ENCODE assay signal across 20 cellular contexts in the genomic region with DNA sequence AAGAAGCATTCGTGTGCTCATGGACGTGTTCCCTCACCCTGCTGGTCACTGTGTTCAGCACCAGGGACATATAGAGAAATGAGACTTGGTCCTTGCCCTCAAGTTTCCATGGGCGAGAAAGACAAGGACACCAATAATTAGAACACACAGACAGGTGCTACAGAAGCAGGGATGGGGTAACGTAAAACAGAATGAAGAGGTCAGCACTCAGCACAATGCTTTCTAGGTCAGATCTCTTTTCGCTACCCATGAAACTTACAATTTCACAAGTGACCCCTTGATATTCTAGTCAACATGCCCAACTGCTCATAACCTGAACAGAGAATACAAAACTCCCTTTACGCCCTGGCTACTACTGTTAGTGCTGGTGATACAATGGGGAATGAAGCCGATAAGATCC. TPM values are rescaled to one million over a fixed set of nuclear protein-coding genes. Genes with fewer than 3 reads are reported as not detected.
DNase-seq lines count a peak whose midpoint lies in the region; ATAC-seq and TF ChIP-seq lines count a peak whose summit lies in the region.
"Had no signal": no experiment of that assay in that cellular context is flagged by ENCODE, and none has a peak within 500 bp of the region (broad histone marks: within the 10 kb centered on the region; RNA-seq: fewer than 3 reads in every experiment).

No MANE protein-coding gene starts in this region.

- H3K4me3 ChIP-seq in SK-N-SH (ENCODE audit: low read depth in 2 of 2, low read length in 1 of 2) = no peak overlapping the region
- no peak overlapping the region for H3K4me3 ChIP-seq in IMR-90 (ENCODE audit: insufficient read depth, low read depth, low read length)
- no peak overlapping the region for H3K4me3 ChIP-seq in psoas muscle
- no peak overlapping the region for H3K4me3 ChIP-seq in colonic mucosa
- H3K4me3 ChIP-seq: BLaER1 had no signal

- no peak for TF ChIP-seq EP300 in SK-N-SH (IDR thresholded peaks at IDR 0.05; ENCODE audit: borderline replicate concordance in 1 of 2, low read depth in 1 of 2, low read length in 1 of 2)

- 94% methylated on average over 7 of the region's 7 CpGs for WGBS in SK-N-SH (ENCODE audit: low lambda C conversion rate)
- WGBS in IMR-90 (ENCODE audit: extremely low coverage in 2 of 2, insufficient read length in 1 of 2), 2 experiments = no CpG with 5 or more reads among the region's 7 CpGs
- whole genome bisulfite sequencing in psoas muscle, 3 donors = 91 to 94% (median 93%) methylated on average over 7 of the region's 7 CpGs

- POLR2A ChIA-PET in SK-N-SH (lab: Yijun Ruan, JAX) = no interaction called here
- POLR2A ChIA-PET in IMR-90 (lab: Charles Lee; ENCODE audit: unreplicated experiment) = no interaction called here

- H3K27ac Mint-ChIP-seq in mesothelial cell of epicardium = peak overlapping the region; percentile 58
- H3K27ac Mint-ChIP-seq in stimulated activated memory B cell treated with anti-CD40 and anti-IgM and Interleukin-4, amounts not matched to agents 10 μg/mL and 1 μg/mL and 100 μg/mL, for 72 hours = peak overlapping the region; percentile 58
- H3K27ac Mint-ChIP-seq: B cell; CD4-positive, CD25-positive, alpha-beta regulatory T cell; CD8-positive, alpha-beta T cell had no signal

- H2BK15ac ChIP-seq in IMR-90 (ENCODE audit: low read depth, low read length) = peak overlapping the region; percentile 36; the same call in 1 of the 3 replicates

- BruUV-seq in IMR-90 (replicated peaks; lab: Mats Ljungman, UMichigan) = no TSS peak

- no peaks in the 10 kb centered on the region for H3K9me2 ChIP-seq in SK-N-SH

- H2AK5ac ChIP-seq in IMR-90 (ENCODE audit: low read depth, low read length) = peak overlapping the region; percentile 24; the same call in 1 of the 2 replicates

- H3F3A ChIP-seq in SK-N-SH (replicated peaks; ENCODE audit: insufficient read depth) = peaks cover 20% of the 10 kb centered on the region

- no peak overlapping the region for H3K23ac ChIP-seq in IMR-90 (ENCODE audit: low read depth, low read length)

- H3K18ac ChIP-seq in IMR-90 (ENCODE audit: low read depth, low read length) = no peak overlapping the region; the same call in 1 of the 2 replicates

- H3K9me3 ChIP-seq in SK-N-SH = no peaks in the 10 kb centered on the region
- no peaks in the 10 kb centered on the region for H3K9me3 ChIP-seq in IMR-90 (ENCODE audit: control insufficient read depth, insufficient read depth, low read length)
- no peaks in the 10 kb centered on the region for H3K9me3 ChIP-seq in psoas muscle
- H3K9me3 ChIP-seq in colonic mucosa = no peaks in the 10 kb centered on the region
- H3K9me3 ChIP-seq: BLaER1, Caco-2 had no signal

- no peaks in the 10 kb centered on the region for H3K36me3 Mint-ChIP-seq in mesothelial cell of epicardium
- no peaks in the 10 kb centered on the region for H3K36me3 Mint-ChIP-seq in stimulated activated memory B cell treated with anti-CD40 and anti-IgM and Interleukin-4, amounts not matched to agents 10 μg/mL and 1 μg/mL and 100 μg/mL, for 72 hours
- H3K36me3 Mint-ChIP-seq: CD4-positive, CD25-positive, alpha-beta regulatory T cell; CD8-positive, alpha-beta T cell had no signal

- no peak overlapping the region; the same call in 1 of the 2 replicates for H2BK120ac ChIP-seq in IMR-90 (ENCODE audit: low read depth, low read length)

- H3K4me1 ChIP-seq in SK-N-SH (ENCODE audit: control insufficient read depth in 1 of 2, insufficient read depth in 2 of 2, low read depth in 1 of 2, low read length in 1 of 2) = peaks cover 9 to 22% of the 10 kb centered on the region in 2 experiments
- peaks cover 4% of the 10 kb centered on the region for H3K4me1 ChIP-seq in IMR-90 (ENCODE audit: control insufficient read depth, insufficient read depth, low read length)
- peaks cover 8% of the 10 kb centered on the region for H3K4me1 ChIP-seq in psoas muscle
- no peaks in the 10 kb centered on the region for H3K4me1 ChIP-seq in colonic mucosa

- H2AFZ ChIP-seq in SK-N-SH (ENCODE audit: low read depth) (peak overlapping the region; percentile 90; the same call in 1 of the 2 replicates), IMR-90 (replicated peaks; ENCODE audit: low read length, poor library complexity) (peak overlapping the region; percentile 8)

- H2AK9ac ChIP-seq in IMR-90 (replicated peaks; ENCODE audit: low read depth, low read length, poor library complexity) = no peak overlapping the region

- H3K79me1 ChIP-seq in IMR-90 (ENCODE audit: low read depth in 1 of 2, low read length in 2 of 2) = no peaks in the 10 kb centered on the region

- DNase-seq in SK-N-SH (no peak), IMR-90 (no peak), mesothelial cell of epicardium (ENCODE audit: low spot score in 2 of 2, unreplicated experiment in 2 of 2) (no peak), dedifferentiated amniotic fluid mesenchymal stem cell (ENCODE audit: extremely low spot score) (no peak), psoas muscle (no peak), colonic mucosa (no peak)
- DNase-seq: Caco-2; CD4-positive, CD25-positive, alpha-beta regulatory T cell; CD8-positive, alpha-beta T cell; DMS 273 treated with DMSO at 0.1 percent for 48 hours; DMS79 treated with DMSO at 0.1 percent for 48 hours; GOT3; H7; HCEC 1CT had no signal

- no peaks in the 10 kb centered on the region for H3K79me2 ChIP-seq in SK-N-SH (ENCODE audit: insufficient read depth)

- intact Hi-C loops in IMR-90 (cut with micrococcal nuclease) = no loop called here
- intact Hi-C loops in psoas muscle (cut with DNase I) = no loop called here
- intact Hi-C loops in colonic mucosa (cut with DNase I) = no loop called here

- TF ChIP-seq POLR2A in IMR-90 (IDR thresholded peaks at IDR 0.05; ENCODE audit: low read depth, low read length) = no peak

- no peak for TF ChIP-seq RAD21 in SK-N-SH (IDR thresholded peaks at IDR 0.05; ENCODE audit: low read length)
- no peak for TF ChIP-seq RAD21 in IMR-90 (IDR thresholded peaks at IDR 0.05; ENCODE audit: low read length)

- H3K27me3 ChIP-seq in SK-N-SH (ENCODE audit: insufficient read depth) = no peaks in the 10 kb centered on the region
- H3K27me3 ChIP-seq in IMR-90 (ENCODE audit: control insufficient read depth, insufficient read depth, low read length) = no peaks in the 10 kb centered on the region
- H3K27me3 ChIP-seq in psoas muscle (ENCODE audit: insufficient read depth in 3 of 3, low read length in 2 of 3) = no peaks in the 10 kb centered on the region
- H3K27me3 ChIP-seq in colonic mucosa = no peaks in the 10 kb centered on the region
- H3K27me3 ChIP-seq: BLaER1 had no signal

- H4K5ac ChIP-seq in IMR-90 (ENCODE audit: low read depth, low read length) = no peak overlapping the region

- no peak overlapping the region for H3K4me3 Mint-ChIP-seq in mesothelial cell of epicardium
- H3K4me3 Mint-ChIP-seq in stimulated activated memory B cell treated with anti-CD40 and anti-IgM and Interleukin-4, amounts not matched to agents 10 μg/mL and 1 μg/mL and 100 μg/mL, for 72 hours = no peak overlapping the region
- H3K4me3 Mint-ChIP-seq: B cell; CD4-positive, CD25-positive, alpha-beta regulatory T cell; CD8-positive, alpha-beta T cell had no signal

- no peak overlapping the region for H3K14ac ChIP-seq in IMR-90 (replicated peaks; ENCODE audit: low read depth, low read length)

- ATAC-seq in SK-N-SH treated with all-trans-retinoic acid at 6 μM for 48 hours (no peak), IMR-90 (ENCODE audit: low read depth) (no peak), psoas muscle (no peak)
- ATAC-seq in stimulated activated memory B cell treated with anti-CD40 and anti-IgM and Interleukin-4, amounts not matched to agents 10 μg/mL and 1 μg/mL and 100 μg/mL, for 72 hours = no peak
- ATAC-seq: CD8-positive, alpha-beta T cell had no signal

- H3K4ac ChIP-seq in IMR-90 (ENCODE audit: low read depth, low read length) = no peak overlapping the region; the same call in 1 of the 2 replicates

- no peaks in the 10 kb centered on the region for H3K36me3 ChIP-seq in SK-N-SH (replicated peaks in 1 of 2; ENCODE audit: control insufficient read depth in 1 of 2, insufficient read depth in 2 of 2, low read length in 1 of 2)
- H3K36me3 ChIP-seq in IMR-90 (ENCODE audit: control insufficient read depth, insufficient read depth, low read length) = no peaks in the 10 kb centered on the region
- H3K36me3 ChIP-seq in psoas muscle (ENCODE audit: insufficient read depth in 1 of 2, low read depth in 1 of 2) = no peaks in the 10 kb centered on the region
- no peaks in the 10 kb centered on the region for H3K36me3 ChIP-seq in colonic mucosa
- H3K36me3 ChIP-seq: BLaER1 had no signal

- H3K4me1 Mint-ChIP-seq in mesothelial cell of epicardium = peaks cover 44% of the 10 kb centered on the region
- peaks cover 14% of the 10 kb centered on the region for H3K4me1 Mint-ChIP-seq in stimulated activated memory B cell treated with anti-CD40 and anti-IgM and Interleukin-4, amounts not matched to agents 10 μg/mL and 1 μg/mL and 100 μg/mL, for 72 hours
- H3K4me1 Mint-ChIP-seq: CD4-positive, CD25-positive, alpha-beta regulatory T cell had no signal

- 0 out of 4 replicates have a peak overlapping the region, but pooled peaks of 1 of the 2 experiments have one; percentile 53 for H3K27ac ChIP-seq in SK-N-SH (ENCODE audit: low read depth in 2 of 2, low read length in 1 of 2)
- no peak overlapping the region for H3K27ac ChIP-seq in IMR-90 (ENCODE audit: insufficient read depth, low read length)
- H3K27ac ChIP-seq in psoas muscle = no peak overlapping the region
- no peak overlapping the region for H3K27ac ChIP-seq in colonic mucosa
- H3K27ac ChIP-seq: 22Rv1, BLaER1, C4-2B had no signal

- dilution Hi-C loops in IMR-90 (cut with HindIII; ENCODE audit: low sequenced_read_pairs, unreplicated experiment) = no loop called here

- no peaks in the 10 kb centered on the region for H4K20me1 ChIP-seq in SK-N-SH (ENCODE audit: insufficient read depth)
- no peaks in the 10 kb centered on the region for H4K20me1 ChIP-seq in IMR-90 (ENCODE audit: insufficient read depth, low read length)
- H4K20me1 ChIP-seq: BLaER1 had no signal

- no peak overlapping the region for H4K91ac ChIP-seq in IMR-90 (ENCODE audit: insufficient read depth, low read depth, low read length)

- H3K56ac ChIP-seq in IMR-90 (ENCODE audit: extremely low read depth, insufficient read depth, low read length) = no peak overlapping the region

- H3K9me1 ChIP-seq in IMR-90 (ENCODE audit: insufficient read depth, low read length) = no peaks in the 10 kb centered on the region

- no peak overlapping the region for H2BK20ac ChIP-seq in IMR-90 (ENCODE audit: low read depth, low read length)

- in situ Hi-C loops in IMR-90 (cut with MboI; ENCODE audit: low sequenced_read_pairs) = no loop called here

- no peaks in the 10 kb centered on the region for H3K9me3 Mint-ChIP-seq in mesothelial cell of epicardium
- no peaks in the 10 kb centered on the region for H3K9me3 Mint-ChIP-seq in stimulated activated memory B cell treated with anti-CD40 and anti-IgM and Interleukin-4, amounts not matched to agents 10 μg/mL and 1 μg/mL and 100 μg/mL, for 72 hours
- H3K9me3 Mint-ChIP-seq: CD8-positive, alpha-beta T cell had no signal

- no peak overlapping the region for H4K8ac ChIP-seq in IMR-90 (ENCODE audit: low read depth in 2 of 2, low read length in 2 of 2)

- CTCF ChIA-PET in SK-N-SH (lab: Yijun Ruan, JAX) (no interaction called here), IMR-90 (lab: Yijun Ruan, JAX) (interaction anchor here (0.9 kb wide), 1 partner anchor 112 kb away, joined by 3 read pairs; no protein-coding TSS in a partner anchor)

- no peaks in the 10 kb centered on the region for H3K27me3 Mint-ChIP-seq in mesothelial cell of epicardium (ENCODE audit: low read depth)
- H3K27me3 Mint-ChIP-seq in stimulated activated memory B cell treated with anti-CD40 and anti-IgM and Interleukin-4, amounts not matched to agents 10 μg/mL and 1 μg/mL and 100 μg/mL, for 72 hours = no peaks in the 10 kb centered on the region
- H3K27me3 Mint-ChIP-seq: B cell; CD4-positive, CD25-positive, alpha-beta regulatory T cell had no signal

- no peak overlapping the region for H2BK5ac ChIP-seq in IMR-90 (ENCODE audit: low read depth, low read length, poor library complexity, severe bottlenecking)

- H3K9ac ChIP-seq in SK-N-SH = no peak overlapping the region
- no peak overlapping the region for H3K9ac ChIP-seq in IMR-90 (ENCODE audit: low read depth, low read length)
- H3K9ac ChIP-seq in colonic mucosa (ENCODE audit: low read depth in 2 of 2, low read length in 2 of 2) = no peak overlapping the region
- H3K9ac ChIP-seq: BLaER1 had no signal

- no peak for TF ChIP-seq CTCF in SK-N-SH (IDR thresholded peaks at IDR 0.05)
- TF ChIP-seq CTCF in IMR-90 (conservative IDR thresholded peaks at IDR 0.05; ENCODE audit: low read depth, low read length) = no peak
- TF ChIP-seq CTCF in mesothelial cell of epicardium (IDR thresholded peaks at IDR 0.05; ENCODE audit: unreplicated experiment) = no peak
- no peak for TF ChIP-seq CTCF in psoas muscle (IDR thresholded peaks at IDR 0.05)
- no peak for TF ChIP-seq CTCF in colonic mucosa (IDR thresholded peaks at IDR 0.05)

- H3K4me2 ChIP-seq in SK-N-SH (no peak overlapping the region), IMR-90 (ENCODE audit: low read depth, low read length) (no peak overlapping the region)
- H3K4me2 ChIP-seq: BLaER1 had no signal

RNA-seq across cellular contexts. Expression of a gene that starts 6.0 kb away (rescaled TPM):
- polyA plus RNA-seq in SK-N-SH (2012; rRNA removed) (10.0 and 13.9 TPM in 2 replicates), IMR-90 (2012; rRNA removed) (0.55 and 0.63 TPM in 2 replicates), psoas muscle (100 to 1,000 TPM in 1 of 3 donors, 10 to 100 TPM in 2; 11.6 to 138 (median 51.6) TPM)
- polyA plus RNA-seq in SK-N-SH (2012; cell fraction: cytosol; rRNA removed) = 11.8 and 14.5 TPM in 2 replicates
- 8.9 and 16.1 TPM in 2 replicates for polyA plus RNA-seq in SK-N-SH (2012; cell fraction: nucleus; rRNA removed)
- total RNA-seq in IMR-90 (2012; rRNA removed) (1.7 and 1.8 TPM in 2 replicates), mesothelial cell of epicardium (242 to 270 TPM (median 243 TPM) in 3 replicates), psoas muscle (100 to 1,000 TPM in 2 of 4 donors, 10 to 100 TPM in 2; 44.8 to 170 (median 102) TPM), colonic mucosa (10 to 100 TPM; 34.6 to 82.8 TPM)
- 0.11 and 0.47 TPM in 2 replicates for polyA plus RNA-seq in IMR-90 (2012; cell fraction: cytosol; rRNA removed)
- 0.18 and 1.1 TPM in 2 replicates for polyA plus RNA-seq in IMR-90 (2012; cell fraction: nucleus; rRNA removed; ENCODE audit: low replicate concordance)

Comparison
In these comparisons a context has a peak if more than half of its experiments do, and no peak if none do; other contexts are left out.
1. RNA of a gene that starts 6.0 kb away (total RNA-seq): 242 to 270 TPM in mesothelial cell of epicardium, 44.8 to 170 TPM in psoas muscle and 34.6 to 82.8 TPM in colonic mucosa; 1.7 to 1.8 TPM in IMR-90; every median in the first group is over 10 times any median in the second.